Comparison of ENCODE assay signal across 21 cellular contexts in the genomic region with DNA sequence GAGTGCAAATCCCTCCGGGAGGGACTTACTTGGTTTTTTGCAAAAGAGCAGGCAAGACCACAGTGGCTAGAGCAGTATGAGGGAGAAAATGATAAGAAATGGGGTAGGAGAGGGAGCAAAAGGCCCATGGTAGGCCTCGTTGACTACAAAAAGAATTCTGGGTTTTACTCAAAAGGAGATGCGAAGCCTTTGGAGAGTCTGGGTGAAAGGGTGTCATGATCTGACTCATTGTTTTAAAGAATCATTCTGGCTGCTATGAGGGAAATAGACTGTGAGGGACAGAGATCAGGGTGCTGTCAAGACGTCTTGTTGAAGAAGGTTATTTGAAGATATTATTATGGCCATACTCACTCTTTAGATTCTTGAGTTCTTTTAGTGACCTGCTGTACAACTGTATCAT. TPM values are rescaled to one million over a fixed set of nuclear protein-coding genes. Genes with fewer than 3 reads are reported as not detected.
DNase-seq lines count a peak whose midpoint lies in the region; ATAC-seq, FAIRE-seq and TF ChIP-seq lines count a peak whose summit lies in the region.
"Had no signal": no experiment of that assay in that cellular context is flagged by ENCODE, and none has a peak within 500 bp of the region (broad histone marks: within the 10 kb centered on the region; RNA-seq: fewer than 3 reads in every experiment).

No MANE protein-coding gene starts in this region.

- DNase-seq in activated CD4-positive, alpha-beta memory T cell treated with anti-CD3 and anti-CD28 coated beads for 36 hours, result peak; percentile 15
- no peak for DNase-seq in activated CD4-positive, alpha-beta memory T cell treated with anti-CD3 and anti-CD28 coated beads, Interleukin-2, amount 10 ng/mL, durations not matched to agents 7 days and 5 days
- DNase-seq in nephron progenitor cell (no peak), D721Med (ENCODE audit: insufficient read length, low spot score) (no peak)
- no peak for DNase-seq in effector CD4-positive, alpha-beta T cell
- DNase-seq: AML-193; CD4-positive, alpha-beta memory T cell; cerebellar nuclear complex; glutamatergic neuron; H9; mammary epithelial cell; NCI-H1048; NCI-H187; sigmoid colon had no signal

- POLR2A ChIA-PET in activated CD4-positive, alpha-beta memory T cell treated with anti-CD3 and anti-CD28 coated beads for 36 hours (lab: Charles Lee), result no interaction called here
- POLR2A ChIA-PET in activated CD4-positive, alpha-beta memory T cell treated with anti-CD3 and anti-CD28 coated beads, Interleukin-2, amount 10 ng/mL, durations not matched to agents 7 days and 5 days (lab: Charles Lee), result no interaction called here

- CTCF ChIA-PET in activated CD4-positive, alpha-beta memory T cell treated with anti-CD3 and anti-CD28 coated beads for 36 hours (lab: Charles Lee), result interaction anchor here (0.6 kb wide), 2 partner anchors 18 to 21 kb away, joined by 3 to 4 read pairs; no protein-coding TSS in a partner anchor
- CTCF ChIA-PET in activated CD4-positive, alpha-beta memory T cell treated with anti-CD3 and anti-CD28 coated beads, Interleukin-2, amount 10 ng/mL, durations not matched to agents 7 days and 5 days (lab: Charles Lee), result no interaction called here

- ATAC-seq in HG02588 (IDR thresholded peaks at IDR 0.05; ENCODE audit: unreplicated experiment), result peak; percentile 43
- peak; percentile 65 for ATAC-seq in HG03439 (IDR thresholded peaks at IDR 0.05; ENCODE audit: unreplicated experiment)
- ATAC-seq in HG03196 (IDR thresholded peaks at IDR 0.05; ENCODE audit: unreplicated experiment), result no peak
- ATAC-seq: activated CD4-positive, CD25-positive, alpha-beta regulatory T cell treated with anti-CD3 and anti-CD28 coated beads, Interleukin-2, amount 50 U/mL, for 24 hours had no signal

- H3K4me1 Mint-ChIP-seq in activated CD4-positive, alpha-beta memory T cell treated with anti-CD3 and anti-CD28 coated beads for 36 hours (ENCODE audit: low read depth), result peaks cover 7% of the 10 kb centered on the region
- peaks cover 11% of the 10 kb centered on the region for H3K4me1 Mint-ChIP-seq in activated CD4-positive, alpha-beta memory T cell treated with anti-CD3 and anti-CD28 coated beads, Interleukin-2, amount 10 ng/mL, durations not matched to agents 7 days and 5 days
- no peaks in the 10 kb centered on the region for H3K4me1 Mint-ChIP-seq in nephron progenitor cell
- H3K4me1 Mint-ChIP-seq: H9 had no signal

- H3K9me3 Mint-ChIP-seq in activated CD4-positive, alpha-beta memory T cell treated with anti-CD3 and anti-CD28 coated beads for 36 hours, result no peaks in the 10 kb centered on the region
- no peaks in the 10 kb centered on the region for H3K9me3 Mint-ChIP-seq in activated CD4-positive, alpha-beta memory T cell treated with anti-CD3 and anti-CD28 coated beads, Interleukin-2, amount 10 ng/mL, durations not matched to agents 7 days and 5 days
- no peaks in the 10 kb centered on the region for H3K9me3 Mint-ChIP-seq in nephron progenitor cell
- H3K9me3 Mint-ChIP-seq: activated T-helper 1 cell treated with anti-CD3 and anti-CD28 coated beads, Interleukin-12 subunit alpha, Interleukin-12 subunit beta, Interleukin-2, Interleukin-4 antibody, amounts not matched to agents 30 ng/mL and 10 ng/mL and 1 ng/mL, durations not matched to agents 14 hours and 24 hours and 36 hours; CD4-positive, alpha-beta memory T cell; H9; type B pancreatic cell had no signal

- peaks cover 12% of the 10 kb centered on the region for H3K36me3 Mint-ChIP-seq in activated CD4-positive, alpha-beta memory T cell treated with anti-CD3 and anti-CD28 coated beads for 36 hours
- peaks cover 3% of the 10 kb centered on the region for H3K36me3 Mint-ChIP-seq in activated CD4-positive, alpha-beta memory T cell treated with anti-CD3 and anti-CD28 coated beads, Interleukin-2, amount 10 ng/mL, durations not matched to agents 7 days and 5 days (ENCODE audit: low read depth)
- peaks cover 7% of the 10 kb centered on the region for H3K36me3 Mint-ChIP-seq in nephron progenitor cell (ENCODE audit: low read depth)

- no peaks in the 10 kb centered on the region for H3K27me3 Mint-ChIP-seq in activated CD4-positive, alpha-beta memory T cell treated with anti-CD3 and anti-CD28 coated beads for 36 hours
- no peaks in the 10 kb centered on the region for H3K27me3 Mint-ChIP-seq in activated CD4-positive, alpha-beta memory T cell treated with anti-CD3 and anti-CD28 coated beads, Interleukin-2, amount 10 ng/mL, durations not matched to agents 7 days and 5 days
- H3K27me3 Mint-ChIP-seq in nephron progenitor cell (ENCODE audit: low read depth, poor library complexity), result peaks cover 2% of the 10 kb centered on the region
- H3K27me3 Mint-ChIP-seq: CD4-positive, alpha-beta memory T cell; type B pancreatic cell had no signal

- no peak overlapping the region for H3K27ac Mint-ChIP-seq in activated CD4-positive, alpha-beta memory T cell treated with anti-CD3 and anti-CD28 coated beads for 36 hours
- H3K27ac Mint-ChIP-seq in activated CD4-positive, alpha-beta memory T cell treated with anti-CD3 and anti-CD28 coated beads, Interleukin-2, amount 10 ng/mL, durations not matched to agents 7 days and 5 days, result no peak overlapping the region
- H3K27ac Mint-ChIP-seq in nephron progenitor cell, result peak overlapping the region; percentile 13
- H3K27ac Mint-ChIP-seq: activated T-helper 1 cell treated with anti-CD3 and anti-CD28 coated beads, Interleukin-12 subunit alpha, Interleukin-12 subunit beta, Interleukin-2, Interleukin-4 antibody, amounts not matched to agents 30 ng/mL and 10 ng/mL and 1 ng/mL, durations not matched to agents 14 hours and 24 hours and 36 hours; CD4-positive, alpha-beta memory T cell; type B pancreatic cell had no signal

- H3K4me3 Mint-ChIP-seq in activated CD4-positive, alpha-beta memory T cell treated with anti-CD3 and anti-CD28 coated beads for 36 hours, result no peak overlapping the region
- no peak overlapping the region for H3K4me3 Mint-ChIP-seq in activated CD4-positive, alpha-beta memory T cell treated with anti-CD3 and anti-CD28 coated beads, Interleukin-2, amount 10 ng/mL, durations not matched to agents 7 days and 5 days
- H3K4me3 Mint-ChIP-seq in nephron progenitor cell, result no peak overlapping the region
- H3K4me3 Mint-ChIP-seq: activated T-helper 1 cell treated with anti-CD3 and anti-CD28 coated beads, Interleukin-12 subunit alpha, Interleukin-12 subunit beta, Interleukin-2, Interleukin-4 antibody, amounts not matched to agents 30 ng/mL and 10 ng/mL and 1 ng/mL, durations not matched to agents 14 hours and 24 hours and 36 hours; CD4-positive, alpha-beta memory T cell; H9; type B pancreatic cell had no signal

- TF ChIP-seq CTCF in nephron progenitor cell (IDR thresholded peaks at IDR 0.05), result no peak
- TF ChIP-seq CTCF in D721Med (IDR thresholded peaks at IDR 0.05; ENCODE audit: insufficient read depth, missing control alignments), result no peak

- no peak for FAIRE-seq in D721Med (lab: Jason Lieb, UNC)
- FAIRE-seq: TTC549 had no signal

- intact Hi-C loops in activated CD4-positive, alpha-beta memory T cell treated with anti-CD3 and anti-CD28 coated beads for 36 hours (cut with micrococcal nuclease), result loop anchor here (1.0 kb wide), 1 partner anchor 13 kb away; a partner anchor contains a TSS

RNA-seq across cellular contexts. Expression of a gene that starts 13.0 kb away (rescaled TPM):
- total RNA-seq in activated CD4-positive, alpha-beta memory T cell treated with anti-CD3 and anti-CD28 coated beads for 36 hours, result 1 to 10 TPM; 4.6 to 6.7 TPM
- 1 to 10 TPM; 6.3 to 8.9 TPM for total RNA-seq in activated CD4-positive, alpha-beta memory T cell treated with anti-CD3 and anti-CD28 coated beads, Interleukin-2, amount 10 ng/mL, durations not matched to agents 7 days and 5 days
